In genomic region chr7:158498443-158499108, GRCh38 we compare ENCODE assay signal across 1 cellular context.
TF ChIP-seq lines count a peak whose summit lies in the region.

No MANE protein-coding gene starts in this region.

TF ChIP-seq in HepG2, 621 proteins besides CTCF, POLR2A, EP300 and RAD21 (continued from another document and continues in another):
- 0 out of 2 replicates have a peak, but pooled peaks have one; percentile 27 for TF ChIP-seq HNF1B (CRISPR knock-in tag; IDR thresholded peaks at IDR 0.05)
- no peak for TF ChIP-seq ZSCAN22 (CRISPR knock-in tag; IDR thresholded peaks at IDR 0.05)
- TF ChIP-seq HMG20B (CRISPR knock-in tag; conservative IDR thresholded peaks at IDR 0.05), result no peak
- no peak for TF ChIP-seq NR1H2 (CRISPR knock-in tag; IDR thresholded peaks at IDR 0.05; ENCODE audit: borderline replicate concordance, low read depth)
- no peak for TF ChIP-seq GZF1 (CRISPR knock-in tag; IDR thresholded peaks at IDR 0.05)
- TF ChIP-seq PHF21A (CRISPR knock-in tag; IDR thresholded peaks at IDR 0.05), result peak; percentile 48; the same call in 1 of the 2 replicates
- TF ChIP-seq U2AF2 (IDR thresholded peaks at IDR 0.05; ENCODE audit: low read depth, low read length), result no peak
- no peak for TF ChIP-seq YEATS4 (CRISPR knock-in tag; IDR thresholded peaks at IDR 0.05; ENCODE audit: borderline replicate concordance)
- TF ChIP-seq RARA (CRISPR knock-in tag; IDR thresholded peaks at IDR 0.05), result peak; percentile 63
- TF ChIP-seq ZNF260 (CRISPR knock-in tag; IDR thresholded peaks at IDR 0.05; ENCODE audit: borderline replicate concordance, low read depth), result no peak
- TF ChIP-seq MLXIP (CRISPR knock-in tag; IDR thresholded peaks at IDR 0.05; ENCODE audit: borderline replicate concordance), result no peak
- TF ChIP-seq TOE1 (CRISPR knock-in tag; IDR thresholded peaks at IDR 0.05), result no peak
- TF ChIP-seq ZNF235 (CRISPR knock-in tag; IDR thresholded peaks at IDR 0.05; ENCODE audit: borderline replicate concordance), result no peak
- no peak for TF ChIP-seq ZFP41 (CRISPR knock-in tag; IDR thresholded peaks at IDR 0.05; ENCODE audit: borderline replicate concordance)
- no peak for TF ChIP-seq ZBTB4 (CRISPR knock-in tag; IDR thresholded peaks at IDR 0.05; ENCODE audit: borderline replicate concordance)
- peak; percentile 91 for TF ChIP-seq ZNF652 (CRISPR knock-in tag; IDR thresholded peaks at IDR 0.05; ENCODE audit: borderline replicate concordance, low read depth)
- no peak for TF ChIP-seq ELF4 (CRISPR knock-in tag; IDR thresholded peaks at IDR 0.05; ENCODE audit: borderline replicate concordance)
- no peak for TF ChIP-seq RNF219 (CRISPR knock-in tag; IDR thresholded peaks at IDR 0.05)
- no peak for TF ChIP-seq ZNF570 (CRISPR knock-in tag; IDR thresholded peaks at IDR 0.05; ENCODE audit: borderline replicate concordance)
- no peak for TF ChIP-seq ZBTB40 (IDR thresholded peaks at IDR 0.05)
- no peak for TF ChIP-seq ZBTB40 (CRISPR knock-in tag; IDR thresholded peaks at IDR 0.05)
- TF ChIP-seq AHR (CRISPR knock-in tag; IDR thresholded peaks at IDR 0.05), result no peak
- TF ChIP-seq ZNF549 (CRISPR knock-in tag; IDR thresholded peaks at IDR 0.05), result no peak
- no peak for TF ChIP-seq NR0B2 (CRISPR knock-in tag; IDR thresholded peaks at IDR 0.05)
- no peak for TF ChIP-seq MZF1 (CRISPR knock-in tag; IDR thresholded peaks at IDR 0.05; ENCODE audit: borderline replicate concordance)
- 0 out of 4 replicates have a peak, but pooled peaks of 1 of the 2 experiments have one; percentile 2 for TF ChIP-seq MAFK (conservative IDR thresholded peaks at IDR 0.05 in 1 of 2, IDR thresholded peaks at IDR 0.05 in 1 of 2; ENCODE audit: low read length in 2 of 2)
- no peak for TF ChIP-seq SP1 (IDR thresholded peaks at IDR 0.05)
- no peak for TF ChIP-seq SP1 (CRISPR knock-in tag; IDR thresholded peaks at IDR 0.05)
- TF ChIP-seq PAXIP1 (CRISPR knock-in tag; conservative IDR thresholded peaks at IDR 0.05), result peak; percentile 89
- TF ChIP-seq ZNF431 (CRISPR knock-in tag; IDR thresholded peaks at IDR 0.05; ENCODE audit: borderline replicate concordance, low read depth), result no peak
- peak; percentile 86 for TF ChIP-seq FOXK2 (IDR thresholded peaks at IDR 0.05)
- no peak for TF ChIP-seq ISL2 (CRISPR knock-in tag; IDR thresholded peaks at IDR 0.05)
- no peak for TF ChIP-seq KDM3A (CRISPR knock-in tag; IDR thresholded peaks at IDR 0.05; ENCODE audit: low read depth)
- TF ChIP-seq JDP2 (CRISPR knock-in tag; IDR thresholded peaks at IDR 0.05; ENCODE audit: borderline replicate concordance), result no peak
- peak; percentile 76 for TF ChIP-seq BCL6 (CRISPR knock-in tag; IDR thresholded peaks at IDR 0.05)
- TF ChIP-seq TCF7L2 (IDR thresholded peaks at IDR 0.05; ENCODE audit: low read depth, low read length), result no peak
- TF ChIP-seq ZNF337 (CRISPR knock-in tag; IDR thresholded peaks at IDR 0.05; ENCODE audit: borderline replicate concordance, low read depth), result no peak
- TF ChIP-seq ZFP36L1 (CRISPR knock-in tag; IDR thresholded peaks at IDR 0.05), result 0 out of 2 replicates have a peak, but pooled peaks have one; percentile 54
